Comparison of ENCODE assay signal across 8 cellular contexts in the genomic region with DNA sequence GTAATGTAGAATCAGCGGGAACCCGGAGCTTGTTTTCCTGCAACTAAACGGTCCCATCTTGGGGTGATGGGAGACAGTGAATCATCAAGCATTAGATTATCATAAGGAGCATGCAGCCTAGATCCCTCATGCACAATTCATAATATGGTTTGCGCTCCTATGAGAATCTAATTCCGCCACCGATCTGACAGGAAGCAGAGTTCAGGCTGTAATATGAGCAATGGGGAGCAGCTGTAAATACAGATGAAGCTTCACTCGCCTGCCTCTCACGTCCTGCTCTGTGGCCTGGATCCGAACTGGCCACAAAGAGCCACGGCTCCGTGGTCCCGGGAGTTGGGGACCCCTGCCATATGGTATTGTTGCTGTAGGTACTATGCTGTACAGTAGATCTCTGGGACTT. TPM values are rescaled to one million over a fixed set of nuclear protein-coding genes. Genes with fewer than 3 reads are reported as not detected.
A peak's percentile ranks its signal among the peaks of the same experiment; 100 is the strongest.
DNase-seq lines count a peak whose midpoint lies in the region; ATAC-seq and TF ChIP-seq lines count a peak whose summit lies in the region.
"Had no signal": no experiment of that assay in that cellular context is flagged by ENCODE, and none has a peak within 500 bp of the region (broad histone marks: within the 10 kb centered on the region; RNA-seq: fewer than 3 reads in every experiment).

No MANE protein-coding gene starts in this region.

- ATAC-seq in sciatic nerve (peak; percentile 61), HG03521 (IDR thresholded peaks at IDR 0.05; ENCODE audit: unreplicated experiment) (no peak), HG03108 (IDR thresholded peaks at IDR 0.05; ENCODE audit: unreplicated experiment) (no peak)

- H3K18ac ChIP-seq in trophoblast cell (ENCODE audit: low read length), result no peak overlapping the region

- no peak overlapping the region for H3K4me2 ChIP-seq in trophoblast cell (ENCODE audit: low read length)

- no CpG with 5 or more reads among the region's 12 CpGs for WGBS in trophoblast cell (ENCODE audit: extremely low coverage, insufficient coverage, insufficient read length)

- no peak overlapping the region for H3K9ac ChIP-seq in trophoblast cell (ENCODE audit: low read length)

- H3K27me3 ChIP-seq in trophoblast cell (ENCODE audit: insufficient read depth, low read length), result no peaks in the 10 kb centered on the region

- H4K12ac ChIP-seq in trophoblast cell (ENCODE audit: low read depth, low read length), result no peak overlapping the region

- no peak overlapping the region for H3K27ac ChIP-seq in trophoblast cell (ENCODE audit: low read depth, low read length)

- H3K4me3 ChIP-seq in choroid plexus epithelial cell (ENCODE audit: low read depth, low read length), result peak overlapping the region; percentile 25
- no peak overlapping the region for H3K4me3 ChIP-seq in trophoblast cell (ENCODE audit: low read depth, low read length)

- H3K4me1 ChIP-seq in trophoblast cell (ENCODE audit: control insufficient read depth in 1 of 2, insufficient read depth in 2 of 2, low read length in 2 of 2), result no peaks in the 10 kb centered on the region

- no peak overlapping the region for H2BK5ac ChIP-seq in trophoblast cell (ENCODE audit: low read depth, low read length, poor library complexity)

- H3K14ac ChIP-seq in trophoblast cell (ENCODE audit: low read length), result no peak overlapping the region

- peak; percentile 19 for TF ChIP-seq POLR2A in GM19099 (IDR thresholded peaks at IDR 0.05; ENCODE audit: extremely low read depth, insufficient read length, low read depth)

- H3K4ac ChIP-seq in trophoblast cell (ENCODE audit: low read depth, low read length), result no peak overlapping the region

- H3K9me3 ChIP-seq in trophoblast cell (ENCODE audit: insufficient read depth, low read depth, low read length), result peaks cover 5% of the 10 kb centered on the region

- H2BK12ac ChIP-seq in trophoblast cell (ENCODE audit: low read length), result no peak overlapping the region

- TF ChIP-seq CTCF in choroid plexus epithelial cell (conservative IDR thresholded peaks at IDR 0.05; ENCODE audit: low read depth, low read length), result no peak

- intact Hi-C loops in sciatic nerve (cut with DNase I), result no loop called here

- no peak overlapping the region for H3K23ac ChIP-seq in trophoblast cell (ENCODE audit: low read length)

- H4K91ac ChIP-seq in trophoblast cell (ENCODE audit: low read depth, low read length), result no peak overlapping the region

- no peak overlapping the region for H2AK5ac ChIP-seq in trophoblast cell (ENCODE audit: low read length)

- H3K79me1 ChIP-seq in trophoblast cell (ENCODE audit: low read length), result no peaks in the 10 kb centered on the region

- H2BK120ac ChIP-seq in trophoblast cell (ENCODE audit: insufficient read depth, low read length, poor library complexity), result no peak overlapping the region

- DNase-seq in Kasumi-1 (lab: John Stamatoyannopoulos, UW) (peak; percentile 33 to 43), choroid plexus epithelial cell (ENCODE audit: low read depth) (peak; percentile 51), sciatic nerve (ENCODE audit: low spot score) (peak; percentile 57), trophoblast cell (no peak)

- H2AFZ ChIP-seq in trophoblast cell (ENCODE audit: insufficient read depth, low read length, poor library complexity), result no peak overlapping the region

- H3K79me2 ChIP-seq in trophoblast cell (ENCODE audit: control insufficient read depth, insufficient read depth, low read length, poor library complexity), result no peaks in the 10 kb centered on the region

- no peak overlapping the region for H4K8ac ChIP-seq in trophoblast cell (ENCODE audit: low read depth, low read length)

- no peaks in the 10 kb centered on the region for H3K36me3 ChIP-seq in trophoblast cell (ENCODE audit: control insufficient read depth in 1 of 2, insufficient read depth in 2 of 2, low read length in 2 of 2)

RNA-seq across cellular contexts. Expression of a gene that starts 1.6 kb away (rescaled TPM):
- total RNA-seq in sciatic nerve, result 38.9 TPM
- polyA plus RNA-seq in trophoblast cell (2013), result not detected in 2 replicates

RNA-seq across cellular contexts. Expression of a gene that starts 31.0 kb away (rescaled TPM):
- total RNA-seq in sciatic nerve, result 20.2 TPM
- not detected in 2 replicates for polyA plus RNA-seq in trophoblast cell (2013)
- total RNA-seq: SK-MEL-5 had no signal

Comparison
In these comparisons a context has a peak if more than half of its experiments do, and no peak if none do; other contexts are left out.
1. DNase-seq: peak in Kasumi-1 (2 of 2), choroid plexus epithelial cell (single experiment) and sciatic nerve (single experiment); none in trophoblast cell (0 of 2).